Comparison of ENCODE assay signal across 8 cellular contexts in genomic region chr11:34180814-34181165, GRCh38.
DNase-seq lines count a peak whose midpoint lies in the region; ATAC-seq and TF ChIP-seq lines count a peak whose summit lies in the region.
"Not testable (repeated sequence)": the region's sequence is repeated elsewhere in the genome, so short reads cannot be mapped to it uniquely, and the experiment has no call there.

No MANE protein-coding gene starts in this region.

- WGBS in smooth muscle cell (ENCODE audit: low lambda C conversion rate) = 86% methylated on average over 5 of the region's 5 CpGs

- H4K20me1 ChIP-seq in smooth muscle cell (ENCODE audit: low read depth) = not testable (repeated sequence)

- H3K4me1 Mint-ChIP-seq in CD14-positive monocyte = peaks cover 24% of the 10 kb centered on the region
- H3K4me1 Mint-ChIP-seq in activated CD4-positive, alpha-beta T cell treated with anti-CD3 and anti-CD28 coated beads, Interleukin-2, amount 10 ng/mL, durations not matched to agents 24 days and 14 days = peaks cover 28% of the 10 kb centered on the region
- peaks cover 32% of the 10 kb centered on the region for H3K4me1 Mint-ChIP-seq in activated CD8-positive, alpha-beta memory T cell treated with anti-CD3 and anti-CD28 coated beads, Interleukin-2, amount 10 ng/mL, durations not matched to agents 7 days and 5 days
- H3K4me1 Mint-ChIP-seq in activated T-helper 2 cell treated with anti-CD3 and anti-CD28 coated beads, Interferon-gamma antibody, Interleukin-2, Interleukin-4, amounts not matched to agents 10 μg/mL and 5 μg/mL and 100 μg/mL, durations not matched to agents 14 hours and 24 hours and 36 hours (ENCODE audit: low read depth) = peaks cover 50% of the 10 kb centered on the region
- peaks cover 54% of the 10 kb centered on the region for H3K4me1 Mint-ChIP-seq in stimulated activated naive CD8-positive, alpha-beta T cell treated with anti-CD3 and anti-CD28 coated beads, Interleukin-15, amount 100 ng/mL, for 72 hours

- H3K27me3 Mint-ChIP-seq in CD14-positive monocyte (ENCODE audit: low read depth in 3 of 3); activated CD4-positive, alpha-beta T cell treated with anti-CD3 and anti-CD28 coated beads, Interleukin-2, amount 10 ng/mL, durations not matched to agents 24 days and 14 days; activated CD8-positive, alpha-beta memory T cell treated with anti-CD3 and anti-CD28 coated beads, Interleukin-2, amount 10 ng/mL, durations not matched to agents 7 days and 5 days; activated T-helper 2 cell treated with anti-CD3 and anti-CD28 coated beads, Interferon-gamma antibody, Interleukin-2, Interleukin-4, amounts not matched to agents 10 μg/mL and 5 μg/mL and 100 μg/mL, durations not matched to agents 14 hours and 24 hours and 36 hours (ENCODE audit: low read depth); stimulated activated naive CD8-positive, alpha-beta T cell treated with anti-CD3 and anti-CD28 coated beads, Interleukin-15, amount 100 ng/mL, for 72 hours: not testable (repeated sequence)

- H2AFZ ChIP-seq in smooth muscle cell (ENCODE audit: low read depth) = not testable (repeated sequence)

- H3K9me3 ChIP-seq in smooth muscle cell (replicated peaks; ENCODE audit: low read depth) = not testable (repeated sequence)

- not testable (repeated sequence) for TF ChIP-seq CTCF in CD14-positive monocyte (IDR thresholded peaks at IDR 0.05); RWPE1 (conservative IDR thresholded peaks at IDR 0.05; ENCODE audit: low read depth); smooth muscle cell (IDR thresholded peaks at IDR 0.05; ENCODE audit: borderline replicate concordance, insufficient read depth, poor library complexity, severe bottlenecking)

- H3K9me3 Mint-ChIP-seq in CD14-positive monocyte; activated CD4-positive, alpha-beta T cell treated with anti-CD3 and anti-CD28 coated beads, Interleukin-2, amount 10 ng/mL, durations not matched to agents 24 days and 14 days; activated CD8-positive, alpha-beta memory T cell treated with anti-CD3 and anti-CD28 coated beads, Interleukin-2, amount 10 ng/mL, durations not matched to agents 7 days and 5 days (ENCODE audit: low read depth); activated T-helper 2 cell treated with anti-CD3 and anti-CD28 coated beads, Interferon-gamma antibody, Interleukin-2, Interleukin-4, amounts not matched to agents 10 μg/mL and 5 μg/mL and 100 μg/mL, durations not matched to agents 14 hours and 24 hours and 36 hours; stimulated activated naive CD8-positive, alpha-beta T cell treated with anti-CD3 and anti-CD28 coated beads, Interleukin-15, amount 100 ng/mL, for 72 hours: not testable (repeated sequence)

- not testable (repeated sequence) for H3K79me2 ChIP-seq in smooth muscle cell (ENCODE audit: low read depth)

- not testable (repeated sequence) for DNase-seq in CD14-positive monocyte (ENCODE audit: low spot score); RWPE1 (ENCODE audit: low spot score); activated CD4-positive, alpha-beta T cell treated with anti-CD3 and anti-CD28 coated beads, Interleukin-2, amount 10 ng/mL, durations not matched to agents 24 days and 14 days; activated CD8-positive, alpha-beta memory T cell treated with anti-CD3 and anti-CD28 coated beads, Interleukin-2, amount 10 ng/mL, durations not matched to agents 7 days and 5 days; activated T-helper 2 cell treated with anti-CD3 and anti-CD28 coated beads, Interferon-gamma antibody, Interleukin-2, Interleukin-4, amounts not matched to agents 10 μg/mL and 5 μg/mL and 100 μg/mL, durations not matched to agents 14 hours and 24 hours and 36 hours (ENCODE audit: low spot score); smooth muscle cell (lab: John Stamatoyannopoulos, UW; ENCODE audit: unreplicated experiment); stimulated activated naive CD8-positive, alpha-beta T cell treated with anti-CD3 and anti-CD28 coated beads, Interleukin-15, amount 100 ng/mL, for 72 hours

- H3K4me3 Mint-ChIP-seq in CD14-positive monocyte = peak overlapping the region in 1 of 2 donors; percentile 4
- H3K4me3 Mint-ChIP-seq in activated CD4-positive, alpha-beta T cell treated with anti-CD3 and anti-CD28 coated beads, Interleukin-2, amount 10 ng/mL, durations not matched to agents 24 days and 14 days; activated CD8-positive, alpha-beta memory T cell treated with anti-CD3 and anti-CD28 coated beads, Interleukin-2, amount 10 ng/mL, durations not matched to agents 7 days and 5 days; activated T-helper 2 cell treated with anti-CD3 and anti-CD28 coated beads, Interferon-gamma antibody, Interleukin-2, Interleukin-4, amounts not matched to agents 10 μg/mL and 5 μg/mL and 100 μg/mL, durations not matched to agents 14 hours and 24 hours and 36 hours (ENCODE audit: low read depth); stimulated activated naive CD8-positive, alpha-beta T cell treated with anti-CD3 and anti-CD28 coated beads, Interleukin-15, amount 100 ng/mL, for 72 hours: not testable (repeated sequence)

- H3K4me3 ChIP-seq in smooth muscle cell = not testable (repeated sequence)

- not testable (repeated sequence) for H3K27me3 ChIP-seq in smooth muscle cell (ENCODE audit: low read depth)

- H3K27ac ChIP-seq in RWPE1 = peak overlapping the region; percentile 6; the same call in 1 of the 2 replicates
- peak overlapping the region; percentile 2 for H3K27ac ChIP-seq in smooth muscle cell (ENCODE audit: low read depth)

- H3F3A ChIP-seq in smooth muscle cell (ENCODE audit: low read depth) = not testable (repeated sequence)

- H3K36me3 Mint-ChIP-seq in CD14-positive monocyte; activated CD4-positive, alpha-beta T cell treated with anti-CD3 and anti-CD28 coated beads, Interleukin-2, amount 10 ng/mL, durations not matched to agents 24 days and 14 days (ENCODE audit: low read depth); activated CD8-positive, alpha-beta memory T cell treated with anti-CD3 and anti-CD28 coated beads, Interleukin-2, amount 10 ng/mL, durations not matched to agents 7 days and 5 days: not testable (repeated sequence)
- peaks cover 11% of the 10 kb centered on the region for H3K36me3 Mint-ChIP-seq in activated T-helper 2 cell treated with anti-CD3 and anti-CD28 coated beads, Interferon-gamma antibody, Interleukin-2, Interleukin-4, amounts not matched to agents 10 μg/mL and 5 μg/mL and 100 μg/mL, durations not matched to agents 14 hours and 24 hours and 36 hours (ENCODE audit: low read depth)

- POLR2A ChIA-PET in RWPE1 (lab: Yijun Ruan, JAX; ENCODE audit: low non-redundant PET) = not testable (repeated sequence)

- H3K36me3 ChIP-seq in smooth muscle cell (ENCODE audit: low read depth) = not testable (repeated sequence)

- CTCF ChIA-PET in RWPE1 (lab: Yijun Ruan, JAX) = interaction anchor here (0.7 to 1.6 kb wide), 4 partner anchors 11 to 287 kb away, joined by 3 to 4 read pairs (median 4); partner anchors contain the start of gene ABTB2
- CTCF ChIA-PET in activated CD8-positive, alpha-beta memory T cell treated with anti-CD3 and anti-CD28 coated beads, Interleukin-2, amount 10 ng/mL, durations not matched to agents 7 days and 5 days (lab: Charles Lee) = interaction anchor here (1.6 to 12.2 kb wide), 2 partner anchors 64 to 175 kb away, joined by 3 to 153 read pairs; partner anchors contain the start of gene ABTB2

- peak; percentile 20 for ATAC-seq in GM19035 (IDR thresholded peaks at IDR 0.05; ENCODE audit: unreplicated experiment)
- peak; percentile 46 for ATAC-seq in activated CD8-positive, alpha-beta memory T cell treated with anti-CD3 and anti-CD28 coated beads, Interleukin-2, amount 10 ng/mL, durations not matched to agents 7 days and 5 days
- peak; percentile 52 for ATAC-seq in stimulated activated naive CD8-positive, alpha-beta T cell treated with anti-CD3 and anti-CD28 coated beads, Interleukin-15, amount 100 ng/mL, for 72 hours

- intact Hi-C loops in CD14-positive monocyte (cut with micrococcal nuclease); activated CD4-positive, alpha-beta T cell treated with anti-CD3 and anti-CD28 coated beads, Interleukin-2, amount 10 ng/mL, durations not matched to agents 24 days and 14 days (cut with micrococcal nuclease); activated T-helper 2 cell treated with anti-CD3 and anti-CD28 coated beads, Interferon-gamma antibody, Interleukin-2, Interleukin-4, amounts not matched to agents 10 μg/mL and 5 μg/mL and 100 μg/mL, durations not matched to agents 14 hours and 24 hours and 36 hours (cut with micrococcal nuclease): not testable (repeated sequence)

- peak overlapping the region; percentile 56 for H3K4me2 ChIP-seq in smooth muscle cell

- H3K27ac Mint-ChIP-seq in CD14-positive monocyte = peak overlapping the region in 5 of 7 donors; percentile 55 to 89 (median 76)
- H3K27ac Mint-ChIP-seq in activated CD4-positive, alpha-beta T cell treated with anti-CD3 and anti-CD28 coated beads, Interleukin-2, amount 10 ng/mL, durations not matched to agents 24 days and 14 days = peak overlapping the region; percentile 2
- peak overlapping the region; percentile 75 for H3K27ac Mint-ChIP-seq in activated CD8-positive, alpha-beta memory T cell treated with anti-CD3 and anti-CD28 coated beads, Interleukin-2, amount 10 ng/mL, durations not matched to agents 7 days and 5 days
- H3K27ac Mint-ChIP-seq in activated T-helper 2 cell treated with anti-CD3 and anti-CD28 coated beads, Interferon-gamma antibody, Interleukin-2, Interleukin-4, amounts not matched to agents 10 μg/mL and 5 μg/mL and 100 μg/mL, durations not matched to agents 14 hours and 24 hours and 36 hours = peak overlapping the region; percentile 49
- not testable (repeated sequence) for H3K27ac Mint-ChIP-seq in stimulated activated naive CD8-positive, alpha-beta T cell treated with anti-CD3 and anti-CD28 coated beads, Interleukin-15, amount 100 ng/mL, for 72 hours

- H3K9ac ChIP-seq in smooth muscle cell (ENCODE audit: low read depth) = not testable (repeated sequence)

- peaks cover 11% of the 10 kb centered on the region for H3K4me1 ChIP-seq in smooth muscle cell (ENCODE audit: low read depth)
